Comparison of ENCODE assay signal across 23 cellular contexts in the genomic region with DNA sequence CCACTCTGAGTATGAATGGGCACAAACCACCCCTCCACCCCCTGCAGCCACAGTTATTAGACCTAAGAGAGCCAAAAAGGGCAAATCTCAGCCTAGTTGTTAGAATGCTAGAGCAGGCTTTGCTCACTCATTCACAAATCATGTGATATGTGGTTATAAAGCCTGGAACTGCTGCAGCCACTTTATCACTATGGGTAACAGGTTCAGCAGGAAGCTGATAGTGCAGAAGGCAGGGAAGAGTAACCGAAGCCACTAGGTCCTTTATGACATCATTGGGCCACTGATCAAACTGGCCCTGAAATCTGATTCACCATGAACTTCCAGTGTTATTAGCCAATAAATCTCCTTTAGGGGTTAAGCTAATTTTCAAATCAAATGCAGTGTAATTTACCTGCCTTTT.
"Had no signal": no experiment of that assay in that cellular context is flagged by ENCODE, and none has a peak within 500 bp of the region (broad histone marks: within the 10 kb centered on the region; RNA-seq: fewer than 3 reads in every experiment).

No MANE protein-coding gene starts in this region.

- H3K27ac ChIP-seq: esophagus squamous epithelium, gastroesophageal sphincter, lower lobe of right lung, neural progenitor cell, prostate gland, transverse colon, uterus had no signal

- H3K27me3 ChIP-seq: esophagus squamous epithelium, gastroesophageal sphincter, neural progenitor cell, transverse colon, uterus had no signal

- H3K4me1 ChIP-seq: esophagus squamous epithelium, gastroesophageal sphincter, lower lobe of right lung, neural progenitor cell, prostate gland, transverse colon, uterus had no signal

- H3K9ac ChIP-seq: neural progenitor cell had no signal

- H3K4me3 ChIP-seq: esophagus squamous epithelium, gastroesophageal sphincter, lower lobe of right lung, neural progenitor cell, prostate gland, transverse colon, uterus had no signal

- H3K9me3 ChIP-seq: esophagus squamous epithelium, gastroesophageal sphincter, lower lobe of right lung, prostate gland, transverse colon, uterus had no signal

- H2AFZ ChIP-seq: neural progenitor cell had no signal

- DNase-seq: activated B cell treated with CpG ODN at 0.5 μM for 24 hours; activated CD4-positive, alpha-beta T cell treated with anti-CD3 and anti-CD28 coated beads for 36 hours; activated CD4-positive, alpha-beta T cell treated with anti-CD3 and anti-CD28 coated beads, Interleukin-2, amount 50 U/mL, for 4 hours; activated CD8-positive, alpha-beta memory T cell treated with anti-CD3 and anti-CD28 coated beads for 24 hours; activated CD8-positive, alpha-beta memory T cell treated with anti-CD3 and anti-CD28 coated beads, Interleukin-2, amount 50 U/mL, for 4 hours; activated T-cell treated with anti-CD3 and anti-CD28 coated beads, Interleukin-2, amount 50 U/mL, for 24 hours; aorta; effector memory CD4-positive, alpha-beta T cell; esophagus squamous epithelium; head of caudate nucleus; left cardiac atrium; lower lobe of right lung; naive thymus-derived CD4-positive, alpha-beta T cell; stimulated activated CD4-positive, alpha-beta T cell treated with anti-CD3 and anti-CD28 coated beads, Interleukin-2, amount 100 ng/mL, for 48 hours; stimulated activated CD8-positive, alpha-beta memory T cell treated with anti-CD3 and anti-CD28 coated beads, Interleukin-4, amount 100 ng/mL, for 48 hours; stimulated activated naive B cell treated with anti-CD40 and anti-IgM and Interleukin-4, amounts not matched to agents 10 μg/mL and 1 μg/mL and 100 μg/mL, for 72 hours; transverse colon; uterus had no signal

- H3K36me3 ChIP-seq: esophagus squamous epithelium, gastroesophageal sphincter, lower lobe of right lung, neural progenitor cell, prostate gland, transverse colon, uterus had no signal

- ATAC-seq: activated CD4-positive, alpha-beta T cell treated with anti-CD3 and anti-CD28 coated beads for 36 hours; activated naive CD4-positive, alpha-beta T cell treated with anti-CD3 and anti-CD28 coated beads, Interleukin-2, amount 50 U/mL, for 72 hours; activated T-helper 17 cell treated with anti-CD3 and anti-CD28 coated beads, Interleukin-2, amount 50 U/mL, for 72 hours; gastroesophageal sphincter; left cardiac atrium; lower lobe of right lung; naive thymus-derived CD4-positive, alpha-beta T cell; stimulated activated naive B cell treated with anti-CD40 and anti-IgM and Interleukin-4, amounts not matched to agents 10 μg/mL and 1 μg/mL and 100 μg/mL, for 72 hours had no signal

- H3K4me2 ChIP-seq: neural progenitor cell had no signal
